Comparison of ENCODE assay signal across 16 cellular contexts in genomic region chr12:93540506-93540905, GRCh38. TPM values are rescaled to one million over a fixed set of nuclear protein-coding genes. Genes with fewer than 3 reads are reported as not detected.
DNase-seq lines count a peak whose midpoint lies in the region; ATAC-seq lines count a peak whose summit lies in the region.
"Had no signal": no experiment of that assay in that cellular context is flagged by ENCODE, and none has a peak within 500 bp of the region (broad histone marks: within the 10 kb centered on the region; RNA-seq: fewer than 3 reads in every experiment).

No MANE protein-coding gene starts in this region.

- DNase-seq in activated CD4-positive, alpha-beta memory T cell treated with anti-CD3 and anti-CD28 coated beads, Interleukin-2, amount 10 ng/mL, durations not matched to agents 7 days and 5 days, result no peak
- no peak for DNase-seq in activated CD4-positive, alpha-beta memory T cell treated with anti-CD3 and anti-CD28 coated beads for 36 hours
- no peak for DNase-seq in effector memory CD8-positive, alpha-beta T cell
- no peak for DNase-seq in immature natural killer cell
- DNase-seq in pulmonary artery endothelial cell (ENCODE audit: low read depth, low spot score), result peak; percentile 5
- no peak for DNase-seq in NCI-H1436 (lab: John Stamatoyannopoulos, UW)
- DNase-seq: 8988T, Caco-2, DMS53, H9, Kasumi-1, NCI-H2029 treated with DMSO at 0.1 percent for 48 hours, NCI-H524 had no signal

- H3K27ac Mint-ChIP-seq in activated CD4-positive, alpha-beta memory T cell treated with anti-CD3 and anti-CD28 coated beads, Interleukin-2, amount 10 ng/mL, durations not matched to agents 7 days and 5 days, result peak overlapping the region; percentile 12
- H3K27ac Mint-ChIP-seq in activated CD4-positive, alpha-beta memory T cell treated with anti-CD3 and anti-CD28 coated beads for 36 hours, result no peak overlapping the region
- peak overlapping the region; percentile 90 to 94 for H3K27ac Mint-ChIP-seq in effector memory CD8-positive, alpha-beta T cell
- peak overlapping the region in 5 of 6 donors; percentile 54 to 96 (median 65) for H3K27ac Mint-ChIP-seq in immature natural killer cell
- H3K27ac Mint-ChIP-seq in activated T-helper 17 cell treated with anti-CD3 and anti-CD28 coated beads, Interleukin-2, amount 50 U/mL, for 72 hours, result no peak overlapping the region
- H3K27ac Mint-ChIP-seq: H9 had no signal

- no peaks in the 10 kb centered on the region for H3K27me3 Mint-ChIP-seq in activated CD4-positive, alpha-beta memory T cell treated with anti-CD3 and anti-CD28 coated beads, Interleukin-2, amount 10 ng/mL, durations not matched to agents 7 days and 5 days
- no peaks in the 10 kb centered on the region for H3K27me3 Mint-ChIP-seq in activated CD4-positive, alpha-beta memory T cell treated with anti-CD3 and anti-CD28 coated beads for 36 hours
- H3K27me3 Mint-ChIP-seq in effector memory CD8-positive, alpha-beta T cell, result no peaks in the 10 kb centered on the region
- H3K27me3 Mint-ChIP-seq in immature natural killer cell (ENCODE audit: low read depth in 3 of 3), result peaks cover 0 to 2% (median 0%) of the 10 kb centered on the region in 3 donors
- H3K27me3 Mint-ChIP-seq in activated T-helper 17 cell treated with anti-CD3 and anti-CD28 coated beads, Interleukin-2, amount 50 U/mL, for 72 hours, result no peaks in the 10 kb centered on the region

- intact Hi-C loops in activated CD4-positive, alpha-beta memory T cell treated with anti-CD3 and anti-CD28 coated beads for 36 hours (cut with micrococcal nuclease), result no loop called here

- no peak for ATAC-seq in effector memory CD8-positive, alpha-beta T cell (replicated peaks)
- ATAC-seq in GM18861 (IDR thresholded peaks at IDR 0.05; ENCODE audit: unreplicated experiment), result no peak
- no peak for ATAC-seq in activated T-helper 17 cell treated with anti-CD3 and anti-CD28 coated beads, Interleukin-2, amount 50 U/mL, for 72 hours (replicated peaks)

- H3K9me3 Mint-ChIP-seq in activated CD4-positive, alpha-beta memory T cell treated with anti-CD3 and anti-CD28 coated beads, Interleukin-2, amount 10 ng/mL, durations not matched to agents 7 days and 5 days, result no peaks in the 10 kb centered on the region
- no peaks in the 10 kb centered on the region for H3K9me3 Mint-ChIP-seq in activated CD4-positive, alpha-beta memory T cell treated with anti-CD3 and anti-CD28 coated beads for 36 hours
- no peaks in the 10 kb centered on the region for H3K9me3 Mint-ChIP-seq in effector memory CD8-positive, alpha-beta T cell
- no peaks in the 10 kb centered on the region for H3K9me3 Mint-ChIP-seq in immature natural killer cell
- no peaks in the 10 kb centered on the region for H3K9me3 Mint-ChIP-seq in activated T-helper 17 cell treated with anti-CD3 and anti-CD28 coated beads, Interleukin-2, amount 50 U/mL, for 72 hours
- H3K9me3 Mint-ChIP-seq: CD14-positive monocyte, H9 had no signal

- CTCF ChIA-PET in activated CD4-positive, alpha-beta memory T cell treated with anti-CD3 and anti-CD28 coated beads, Interleukin-2, amount 10 ng/mL, durations not matched to agents 7 days and 5 days (lab: Charles Lee), result interaction anchor here (1.5 kb wide), 1 partner anchor 562 kb away, joined by 3 read pairs; no protein-coding TSS in a partner anchor
- CTCF ChIA-PET in activated CD4-positive, alpha-beta memory T cell treated with anti-CD3 and anti-CD28 coated beads for 36 hours (lab: Charles Lee), result interaction anchor here (0.9 kb wide), 1 partner anchor 38 kb away, joined by 3 read pairs; no protein-coding TSS in a partner anchor

- H3K4me1 Mint-ChIP-seq in activated CD4-positive, alpha-beta memory T cell treated with anti-CD3 and anti-CD28 coated beads, Interleukin-2, amount 10 ng/mL, durations not matched to agents 7 days and 5 days, result peaks cover 40% of the 10 kb centered on the region
- peaks cover 9% of the 10 kb centered on the region for H3K4me1 Mint-ChIP-seq in activated CD4-positive, alpha-beta memory T cell treated with anti-CD3 and anti-CD28 coated beads for 36 hours (ENCODE audit: low read depth)
- peaks cover 7 to 8% of the 10 kb centered on the region in 2 donors for H3K4me1 Mint-ChIP-seq in effector memory CD8-positive, alpha-beta T cell (ENCODE audit: low read depth in 2 of 2)
- peaks cover 46 to 50% of the 10 kb centered on the region in 2 donors for H3K4me1 Mint-ChIP-seq in immature natural killer cell
- peaks cover 4% of the 10 kb centered on the region for H3K4me1 Mint-ChIP-seq in activated T-helper 17 cell treated with anti-CD3 and anti-CD28 coated beads, Interleukin-2, amount 50 U/mL, for 72 hours

- POLR2A ChIA-PET in activated CD4-positive, alpha-beta memory T cell treated with anti-CD3 and anti-CD28 coated beads, Interleukin-2, amount 10 ng/mL, durations not matched to agents 7 days and 5 days (lab: Charles Lee), result interaction anchor here (1.4 to 1.5 kb wide), 2 partner anchors 10 to 30 kb away, joined by 3 to 4 read pairs; no protein-coding TSS in a partner anchor
- POLR2A ChIA-PET in activated CD4-positive, alpha-beta memory T cell treated with anti-CD3 and anti-CD28 coated beads for 36 hours (lab: Charles Lee), result no interaction called here

- peaks cover 23% of the 10 kb centered on the region for H3K36me3 Mint-ChIP-seq in activated CD4-positive, alpha-beta memory T cell treated with anti-CD3 and anti-CD28 coated beads, Interleukin-2, amount 10 ng/mL, durations not matched to agents 7 days and 5 days (ENCODE audit: low read depth)
- peaks cover 3% of the 10 kb centered on the region for H3K36me3 Mint-ChIP-seq in activated CD4-positive, alpha-beta memory T cell treated with anti-CD3 and anti-CD28 coated beads for 36 hours
- H3K36me3 Mint-ChIP-seq in effector memory CD8-positive, alpha-beta T cell (ENCODE audit: insufficient read depth), result no peaks in the 10 kb centered on the region
- peaks cover 12 to 18% (median 13%) of the 10 kb centered on the region in 3 donors for H3K36me3 Mint-ChIP-seq in immature natural killer cell
- H3K36me3 Mint-ChIP-seq in activated T-helper 17 cell treated with anti-CD3 and anti-CD28 coated beads, Interleukin-2, amount 50 U/mL, for 72 hours (ENCODE audit: low read depth), result peaks cover 18% of the 10 kb centered on the region
- H3K36me3 Mint-ChIP-seq: CD14-positive monocyte had no signal

- no peak overlapping the region for H3K4me3 Mint-ChIP-seq in activated CD4-positive, alpha-beta memory T cell treated with anti-CD3 and anti-CD28 coated beads, Interleukin-2, amount 10 ng/mL, durations not matched to agents 7 days and 5 days
- H3K4me3 Mint-ChIP-seq in activated CD4-positive, alpha-beta memory T cell treated with anti-CD3 and anti-CD28 coated beads for 36 hours, result no peak overlapping the region
- H3K4me3 Mint-ChIP-seq in effector memory CD8-positive, alpha-beta T cell, result no peak overlapping the region
- peak overlapping the region in 4 of 5 donors; percentile 2 to 73 (median 44) for H3K4me3 Mint-ChIP-seq in immature natural killer cell
- H3K4me3 Mint-ChIP-seq in activated T-helper 17 cell treated with anti-CD3 and anti-CD28 coated beads, Interleukin-2, amount 50 U/mL, for 72 hours, result no peak overlapping the region
- H3K4me3 Mint-ChIP-seq: CD14-positive monocyte, H9 had no signal

RNA-seq across cellular contexts. Expression of gene SOCS2, which starts 32.0 kb away (rescaled TPM):
- 10 to 100 TPM; 44.3 to 47.3 TPM for total RNA-seq in activated CD4-positive, alpha-beta memory T cell treated with anti-CD3 and anti-CD28 coated beads, Interleukin-2, amount 10 ng/mL, durations not matched to agents 7 days and 5 days
- 10 to 100 TPM; 22.9 to 23.1 TPM for total RNA-seq in activated CD4-positive, alpha-beta memory T cell treated with anti-CD3 and anti-CD28 coated beads for 36 hours
- 10 to 100 TPM; 20.2 to 28.8 (median 25.9) TPM for polyA plus RNA-seq in immature natural killer cell
- 3.3 and 3.8 TPM in 2 replicates for total RNA-seq in pulmonary artery endothelial cell
- 10 to 100 TPM; 29.4 to 36.6 TPM for total RNA-seq in activated T-helper 17 cell treated with anti-CD3 and anti-CD28 coated beads, Interleukin-2, amount 50 U/mL, for 72 hours

Comparison
In these comparisons a context has a peak if more than half of its experiments do, and no peak if none do; other contexts are left out.
1. H3K27ac Mint-ChIP-seq: peak in activated CD4-positive, alpha-beta memory T cell treated with anti-CD3 and anti-CD28 coated beads, Interleukin-2, amount 10 ng/mL, durations not matched to agents 7 days and 5 days (single experiment), effector memory CD8-positive, alpha-beta T cell (2 of 2) and immature natural killer cell (5 of 6); none in activated CD4-positive, alpha-beta memory T cell treated with anti-CD3 and anti-CD28 coated beads for 36 hours (single experiment) and activated T-helper 17 cell treated with anti-CD3 and anti-CD28 coated beads, Interleukin-2, amount 50 U/mL, for 72 hours (single experiment).
2. H3K4me3 Mint-ChIP-seq: peak in immature natural killer cell (4 of 5); none in activated CD4-positive, alpha-beta memory T cell treated with anti-CD3 and anti-CD28 coated beads, Interleukin-2, amount 10 ng/mL, durations not matched to agents 7 days and 5 days (single experiment), activated CD4-positive, alpha-beta memory T cell treated with anti-CD3 and anti-CD28 coated beads for 36 hours (single experiment), effector memory CD8-positive, alpha-beta T cell (0 of 2) and activated T-helper 17 cell treated with anti-CD3 and anti-CD28 coated beads, Interleukin-2, amount 50 U/mL, for 72 hours (single experiment).